ENCODE assay signal across 9 cellular contexts in genomic region chr12:116922194-116922897, GRCh38. TPM values are rescaled to one million over a fixed set of nuclear protein-coding genes. Genes with fewer than 3 reads are reported as not detected.
DNase-seq lines count a peak whose midpoint lies in the region; ATAC-seq and TF ChIP-seq lines count a peak whose summit lies in the region.
"Had no signal": no experiment of that assay in that cellular context is flagged by ENCODE, and none has a peak within 500 bp of the region (broad histone marks: within the 10 kb centered on the region; RNA-seq: fewer than 3 reads in every experiment).

No MANE protein-coding gene starts in this region.

- peak; percentile 71 for ATAC-seq in GM18868 (IDR thresholded peaks at IDR 0.05; ENCODE audit: unreplicated experiment)
- ATAC-seq in GM21576 (IDR thresholded peaks at IDR 0.05; ENCODE audit: unreplicated experiment), result peak; percentile 62
- peak; percentile 67 for ATAC-seq in HG03520 (IDR thresholded peaks at IDR 0.05; ENCODE audit: unreplicated experiment)
- no peak for ATAC-seq in right cardiac atrium
- ATAC-seq: psoas muscle had no signal

- no peak overlapping the region for H3K27ac Mint-ChIP-seq in progenitor cell of endocrine pancreas
- no peak overlapping the region for H3K27ac Mint-ChIP-seq in endothelial cell (ENCODE audit: unreplicated experiment)

- H3K4me1 ChIP-seq in right cardiac atrium (ENCODE audit: control insufficient read depth, insufficient read depth, low read length), result peaks cover 2% of the 10 kb centered on the region
- H3K4me1 ChIP-seq: psoas muscle had no signal

- no peaks in the 10 kb centered on the region for H3K9me3 ChIP-seq in right cardiac atrium (ENCODE audit: control insufficient read depth, low read length)
- H3K9me3 ChIP-seq: psoas muscle had no signal

- H3K27me3 ChIP-seq in right cardiac atrium (ENCODE audit: control insufficient read depth, insufficient read depth), result no peaks in the 10 kb centered on the region

- H3K4me3 Mint-ChIP-seq in progenitor cell of endocrine pancreas (ENCODE audit: low read depth) (no peak overlapping the region), endothelial cell (ENCODE audit: unreplicated experiment) (no peak overlapping the region)

- intact Hi-C loops in right cardiac atrium (cut with DNase I), result no loop called here

- TF ChIP-seq CTCF in fibroblast of mammary gland (conservative IDR thresholded peaks at IDR 0.05; ENCODE audit: control insufficient read depth, insufficient read depth, low read depth, low read length), result no peak
- no peak for TF ChIP-seq CTCF in progenitor cell of endocrine pancreas (IDR thresholded peaks at IDR 0.05; ENCODE audit: unreplicated experiment)
- TF ChIP-seq CTCF in endothelial cell (IDR thresholded peaks at IDR 0.05; ENCODE audit: unreplicated experiment), result no peak

- H3K36me3 Mint-ChIP-seq in progenitor cell of endocrine pancreas (ENCODE audit: insufficient read depth) (peaks cover 4% of the 10 kb centered on the region), endothelial cell (ENCODE audit: low read depth, unreplicated experiment) (no peaks in the 10 kb centered on the region)

- H3K27ac ChIP-seq in right cardiac atrium (ENCODE audit: low read length), result no peak overlapping the region
- H3K27ac ChIP-seq: psoas muscle had no signal

- WGBS in right cardiac atrium, result 74% methylated on average over 2 of the region's 2 CpGs

- H3K4me3 ChIP-seq in fibroblast of mammary gland (ENCODE audit: control insufficient read depth, low read depth, low read length) (no peak overlapping the region), right cardiac atrium (ENCODE audit: low read length) (no peak overlapping the region)
- H3K4me3 ChIP-seq: psoas muscle had no signal

- DNase-seq in fibroblast of mammary gland (ENCODE audit: low read depth) (peak; percentile 72), right cardiac atrium (no peak), progenitor cell of endocrine pancreas (ENCODE audit: low spot score, unreplicated experiment) (no peak), GOT3 (lab: John Stamatoyannopoulos, UW) (no peak), endothelial cell (ENCODE audit: low spot score) (no peak)
- DNase-seq: psoas muscle had no signal

- H3K27me3 Mint-ChIP-seq in progenitor cell of endocrine pancreas, result no peaks in the 10 kb centered on the region
- no peaks in the 10 kb centered on the region for H3K27me3 Mint-ChIP-seq in endothelial cell (ENCODE audit: unreplicated experiment)

- H3K4me1 Mint-ChIP-seq in progenitor cell of endocrine pancreas (ENCODE audit: low read depth) (peaks cover 51% of the 10 kb centered on the region), endothelial cell (ENCODE audit: unreplicated experiment) (peaks cover 24% of the 10 kb centered on the region)

- H3K9me3 Mint-ChIP-seq in progenitor cell of endocrine pancreas (ENCODE audit: low read depth), result no peaks in the 10 kb centered on the region
- no peaks in the 10 kb centered on the region for H3K9me3 Mint-ChIP-seq in endothelial cell (ENCODE audit: unreplicated experiment)

RNA-seq across cellular contexts. Expression of gene FBXW8, which starts 11.6 kb away (rescaled TPM):
- total RNA-seq in right cardiac atrium (10 to 100 TPM in 1 of 4 donors, 1 to 10 TPM in 3; 5.8 to 10.2 (median 7.6) TPM), progenitor cell of endocrine pancreas (32.6 and 33.8 TPM in 2 replicates), endothelial cell (ENCODE audit: unreplicated experiment) (17.8 TPM)
- 3.3 TPM for polyA plus RNA-seq in right cardiac atrium

RNA-seq across cellular contexts. Expression of gene HRK, which starts 41.1 kb away (rescaled TPM):
- total RNA-seq in right cardiac atrium, result not detected
- polyA plus RNA-seq in right cardiac atrium, result not detected
- 5.5 and 6.9 TPM in 2 replicates for total RNA-seq in progenitor cell of endocrine pancreas
- total RNA-seq in endothelial cell (ENCODE audit: unreplicated experiment), result 0.10 TPM

Comparison
In these comparisons a context has a peak if more than half of its experiments do, and no peak if none do; other contexts are left out.
1. ATAC-seq: peak in GM18868 (single experiment), GM21576 (single experiment) and HG03520 (single experiment); none in right cardiac atrium (0 of 2).